In the genomic region with DNA sequence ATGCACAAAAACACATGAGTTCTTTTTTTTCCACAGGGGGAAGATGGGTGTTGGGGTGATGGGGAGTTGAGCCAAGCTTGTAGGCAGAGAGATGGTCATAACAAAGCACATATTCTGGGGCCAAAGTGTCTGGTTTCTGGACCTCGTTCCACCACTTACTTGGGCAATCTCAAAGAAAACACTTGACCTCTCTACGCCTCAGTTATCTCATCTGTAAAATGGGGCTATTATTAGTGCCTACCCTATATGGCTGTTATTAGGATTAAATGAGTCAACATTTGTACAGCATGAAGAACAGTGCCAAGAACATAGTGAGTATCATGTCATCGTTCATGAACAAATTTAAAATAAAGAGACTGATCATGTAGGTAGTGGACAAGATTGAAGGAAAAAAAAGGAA, we compare ENCODE assay signal across 25 cellular contexts. TPM values are rescaled to one million over a fixed set of nuclear protein-coding genes. Genes with fewer than 3 reads are reported as not detected.
DNase-seq lines count a peak whose midpoint lies in the region; ATAC-seq, FAIRE-seq and TF ChIP-seq lines count a peak whose summit lies in the region.
"Had no signal": no experiment of that assay in that cellular context is flagged by ENCODE, and none has a peak within 500 bp of the region (broad histone marks: within the 10 kb centered on the region; RNA-seq: fewer than 3 reads in every experiment).

No MANE protein-coding gene starts in this region.

- peaks cover 34 to 46% of the 10 kb centered on the region in 2 donors for H3K36me3 Mint-ChIP-seq in activated T-cell treated with anti-CD3 and anti-CD28 coated beads, Interleukin-2, amount 50 U/mL, for 72 hours (ENCODE audit: insufficient read depth in 2 of 2)
- H3K36me3 Mint-ChIP-seq in activated T-cell treated with anti-CD3 and anti-CD28 coated beads, Interleukin-2, amount 50 U/mL, for 4 hours (ENCODE audit: insufficient read depth), result peaks cover 59% of the 10 kb centered on the region
- peaks cover 88% of the 10 kb centered on the region for H3K36me3 Mint-ChIP-seq in activated T-helper 17 cell treated with anti-CD3 and anti-CD28 coated beads, Interleukin-2, amount 50 U/mL, for 72 hours (ENCODE audit: low read depth)

- no peak for TF ChIP-seq EP300 in K562 (IDR thresholded peaks at IDR 0.05; ENCODE audit: low read length)

- POLR2A ChIA-PET in K562 (lab: Yijun Ruan, JAX), result interaction anchor here (0.8 to 1.2 kb wide), 2 partner anchors 9 to 18 kb away, joined by 3 to 4 read pairs; no protein-coding TSS in a partner anchor

- H3K9me3 ChIP-seq in K562 (replicated peaks; ENCODE audit: control insufficient read depth, insufficient read depth, low read depth, low read length), result no peaks in the 10 kb centered on the region
- H3K9me3 ChIP-seq in GM23248 (ENCODE audit: low read depth), result no peaks in the 10 kb centered on the region
- H3K9me3 ChIP-seq: A549, BE2C, HAP-1 had no signal

- WGBS in K562 (ENCODE audit: insufficient coverage, low coverage, missing lambda C conversion rate), result 94% methylated on average over 3 of the region's 3 CpGs
- WGBS in GM23248 (ENCODE audit: low coverage in 1 of 2, low lambda C conversion rate in 2 of 2, missing lambda C conversion rate in 2 of 2), 2 experiments, result 95 to 96% methylated on average over 3 of the region's 3 CpGs

- H3K4me1 Mint-ChIP-seq in activated T-cell treated with anti-CD3 and anti-CD28 coated beads, Interleukin-2, amount 50 U/mL, for 72 hours (ENCODE audit: low read depth), result peaks cover 34% of the 10 kb centered on the region
- H3K4me1 Mint-ChIP-seq in activated T-cell treated with anti-CD3 and anti-CD28 coated beads, Interleukin-2, amount 50 U/mL, for 4 hours (ENCODE audit: low read depth), result peaks cover 12% of the 10 kb centered on the region
- H3K4me1 Mint-ChIP-seq in activated T-helper 17 cell treated with anti-CD3 and anti-CD28 coated beads, Interleukin-2, amount 50 U/mL, for 72 hours, result peaks cover 33% of the 10 kb centered on the region

- intact Hi-C loops in K562 (cut with micrococcal nuclease), result no loop called here

- H3K9me2 ChIP-seq in GM23248 (ENCODE audit: insufficient read depth), result no peaks in the 10 kb centered on the region

- H4K20me1 ChIP-seq in K562 (replicated peaks; ENCODE audit: control insufficient read depth, insufficient read depth, low read length), result no peaks in the 10 kb centered on the region; the same call in 1 of the 2 replicates
- no peaks in the 10 kb centered on the region for H4K20me1 ChIP-seq in GM23248 (ENCODE audit: insufficient read depth)

- no peaks in the 10 kb centered on the region for H3K9me1 ChIP-seq in K562 (ENCODE audit: control insufficient read depth, insufficient read depth, low read length)

- H3K36me3 ChIP-seq in K562 (ENCODE audit: control insufficient read depth, insufficient read depth, low read length) (peaks cover 95% of the 10 kb centered on the region), GM23248 (ENCODE audit: low read depth) (peaks cover 18% of the 10 kb centered on the region)

- no peak overlapping the region for H2AFZ ChIP-seq in K562 (ENCODE audit: low read depth, low read length)
- H2AFZ ChIP-seq in GM23248, result no peak overlapping the region

- no TSS peak for BruUV-seq in K562 (replicated peaks; lab: Mats Ljungman, UMichigan)

- peak overlapping the region; percentile 34 for H3K27ac Mint-ChIP-seq in activated T-cell treated with anti-CD3 and anti-CD28 coated beads, Interleukin-2, amount 50 U/mL, for 72 hours
- peak overlapping the region; percentile 42 for H3K27ac Mint-ChIP-seq in activated T-helper 17 cell treated with anti-CD3 and anti-CD28 coated beads, Interleukin-2, amount 50 U/mL, for 72 hours
- H3K27ac Mint-ChIP-seq: CD4-positive, alpha-beta T cell; HFFc6 had no signal

- no peak for TF ChIP-seq CTCF in K562 (IDR thresholded peaks at IDR 0.05 in 2 of 3, conservative IDR thresholded peaks at IDR 0.05 in 1 of 3; ENCODE audit: insufficient read depth in 2 of 3, low read depth in 1 of 3, low read length in 3 of 3)

- H3K27me3 ChIP-seq in K562 (ENCODE audit: control insufficient read depth in 2 of 2, insufficient read depth in 2 of 2, low read length in 2 of 2), result no peaks in the 10 kb centered on the region
- H3K27me3 ChIP-seq in GM23248 (replicated peaks; ENCODE audit: insufficient read depth), result no peaks in the 10 kb centered on the region
- H3K27me3 ChIP-seq: BE2C; BLaER1 treated with 17β-estradiol and CSF1 and Interleukin-3, amounts not matched to agents 10 nM and 100 nM had no signal

- H3K27ac ChIP-seq in K562 (ENCODE audit: extremely low read depth, low read depth, low read length) (no peak overlapping the region), GM23248 (no peak overlapping the region)
- H3K27ac ChIP-seq: A549 had no signal

- no peak for TF ChIP-seq RAD21 in K562 (CRISPR knock-in tag; conservative IDR thresholded peaks at IDR 0.05 in 1 of 2, IDR thresholded peaks at IDR 0.05 in 1 of 2)

- CTCF ChIA-PET in K562 (lab: Yijun Ruan, JAX; ENCODE audit: low intra/inter-chr PET ratio), result no interaction called here

- no peak overlapping the region for H3K4me3 Mint-ChIP-seq in activated T-cell treated with anti-CD3 and anti-CD28 coated beads, Interleukin-2, amount 50 U/mL, for 72 hours
- no peak overlapping the region for H3K4me3 Mint-ChIP-seq in activated T-cell treated with anti-CD3 and anti-CD28 coated beads, Interleukin-2, amount 50 U/mL, for 4 hours
- H3K4me3 Mint-ChIP-seq in activated T-helper 17 cell treated with anti-CD3 and anti-CD28 coated beads, Interleukin-2, amount 50 U/mL, for 72 hours, result no peak overlapping the region
- H3K4me3 Mint-ChIP-seq: CD14-positive monocyte; CD4-positive, alpha-beta T cell; CD8-positive, alpha-beta memory T cell; HFFc6 had no signal

- H3K9ac ChIP-seq in K562 (ENCODE audit: insufficient read depth in 1 of 2, low read depth in 2 of 2, low read length in 2 of 2), result no peak overlapping the region
- H3K9ac ChIP-seq in GM23248, result no peak overlapping the region
- H3K9ac ChIP-seq: BLaER1 treated with 17β-estradiol and CSF1 and Interleukin-3, amounts not matched to agents 10 nM and 100 nM had no signal

- in situ Hi-C loops in K562 (cut with MboI), result no loop called here
- in situ Hi-C loops in GM23248 (cut with MboI), result no loop called here

- H3K4me3 ChIP-seq in K562 (no peak overlapping the region), GM23248 (no peak overlapping the region)
- H3K4me3 ChIP-seq: A549; BLaER1 treated with 17β-estradiol and CSF1 and Interleukin-3, amounts not matched to agents 10 nM and 100 nM; GM12878; HAP-1 had no signal

- H3K4me1 ChIP-seq in K562 (replicated peaks in 1 of 2; ENCODE audit: control insufficient read depth in 2 of 2, insufficient read depth in 2 of 2, low read length in 2 of 2) (peaks cover 0 to 21% of the 10 kb centered on the region in 2 experiments; a peak in 4 of 5 replicates), GM23248 (ENCODE audit: insufficient read depth) (peaks cover 28% of the 10 kb centered on the region)
- H3K4me1 ChIP-seq: BE2C had no signal

- no peak for FAIRE-seq in K562 (lab: Jason Lieb, UNC)
- FAIRE-seq: A549, D721Med, GM12878, H54 had no signal

- no peak for ATAC-seq in activated T-cell treated with anti-CD3 and anti-CD28 coated beads, Interleukin-2, amount 50 U/mL, for 72 hours (replicated peaks in 1 of 2)
- ATAC-seq in activated T-cell treated with anti-CD3 and anti-CD28 coated beads, Interleukin-2, amount 50 U/mL, for 4 hours, result no peak
- ATAC-seq in activated T-helper 17 cell treated with anti-CD3 and anti-CD28 coated beads, Interleukin-2, amount 50 U/mL, for 72 hours (replicated peaks), result no peak
- no peak for ATAC-seq in K562
- ATAC-seq in HG02938 (IDR thresholded peaks at IDR 0.05; ENCODE audit: unreplicated experiment), result no peak
- ATAC-seq: A549, GM12878 had no signal

- no peaks in the 10 kb centered on the region for H3K27me3 Mint-ChIP-seq in activated T-cell treated with anti-CD3 and anti-CD28 coated beads, Interleukin-2, amount 50 U/mL, for 72 hours (ENCODE audit: low read depth)
- H3K27me3 Mint-ChIP-seq in activated T-cell treated with anti-CD3 and anti-CD28 coated beads, Interleukin-2, amount 50 U/mL, for 4 hours (ENCODE audit: low read depth), result no peaks in the 10 kb centered on the region
- H3K27me3 Mint-ChIP-seq in activated T-helper 17 cell treated with anti-CD3 and anti-CD28 coated beads, Interleukin-2, amount 50 U/mL, for 72 hours, result no peaks in the 10 kb centered on the region
- H3K27me3 Mint-ChIP-seq: CD4-positive, alpha-beta T cell; CD8-positive, alpha-beta memory T cell had no signal

- H3K4me2 ChIP-seq in K562 (ENCODE audit: insufficient read depth, low read length) (no peak overlapping the region), GM23248 (ENCODE audit: unreplicated experiment) (no peak overlapping the region)
- H3K4me2 ChIP-seq: A549; BLaER1 treated with 17β-estradiol and CSF1 and Interleukin-3, amounts not matched to agents 10 nM and 100 nM had no signal

- TF ChIP-seq POLR2A in K562 (conservative IDR thresholded peaks at IDR 0.05), result no peak

- H3F3A ChIP-seq in GM23248 (ENCODE audit: insufficient read depth), result peaks cover 32% of the 10 kb centered on the region

- peaks cover 0 to 10% of the 10 kb centered on the region in 2 donors for H3K9me3 Mint-ChIP-seq in activated T-cell treated with anti-CD3 and anti-CD28 coated beads, Interleukin-2, amount 50 U/mL, for 72 hours
- H3K9me3 Mint-ChIP-seq in activated T-cell treated with anti-CD3 and anti-CD28 coated beads, Interleukin-2, amount 50 U/mL, for 4 hours, result peaks cover 6% of the 10 kb centered on the region
- peaks cover 6% of the 10 kb centered on the region for H3K9me3 Mint-ChIP-seq in activated T-helper 17 cell treated with anti-CD3 and anti-CD28 coated beads, Interleukin-2, amount 50 U/mL, for 72 hours

- DNase-seq in activated T-cell treated with anti-CD3 and anti-CD28 coated beads, Interleukin-2, amount 50 U/mL, for 72 hours, result no peak
- no peak for DNase-seq in activated T-cell treated with anti-CD3 and anti-CD28 coated beads, Interleukin-2, amount 50 U/mL, for 4 hours
- no peak for DNase-seq in K562 (ENCODE audit: extremely low read depth in 1 of 4, low spot score in 3 of 4)
- DNase-seq in GM23248, result no peak
- DNase-seq: 8988T; ACHN; AML-193; BE2C; CD4-positive, alpha-beta T cell; CD8-positive, alpha-beta memory T cell; DMS 273 treated with DMSO at 0.1 percent for 48 hours; DMS79; EL; GDM1; GOT3; HFFc6 had no signal

- H3K79me2 ChIP-seq in K562 (ENCODE audit: control insufficient read depth, insufficient read depth, low read length) (peaks cover 86% of the 10 kb centered on the region), GM23248 (ENCODE audit: insufficient read depth) (no peaks in the 10 kb centered on the region)

RNA-seq across cellular contexts. Expression of a gene that starts 14.5 kb away (rescaled TPM):
- 10 to 100 TPM; 39.3 to 49.5 TPM for total RNA-seq in activated T-cell treated with anti-CD3 and anti-CD28 coated beads, Interleukin-2, amount 50 U/mL, for 72 hours
- 100 to 1,000 TPM in 1 of 3 donors, 10 to 100 TPM in 2; 88.6 to 104 (median 96.8) TPM for total RNA-seq in activated T-cell treated with anti-CD3 and anti-CD28 coated beads, Interleukin-2, amount 50 U/mL, for 4 hours
- 10 to 100 TPM; 31.3 to 73.9 TPM for total RNA-seq in activated T-helper 17 cell treated with anti-CD3 and anti-CD28 coated beads, Interleukin-2, amount 50 U/mL, for 72 hours
- total RNA-seq in K562 (2011; cell fraction: chromatin; rRNA removed; ENCODE audit: low replicate concordance), result 49.0 and 93.0 TPM in 2 replicates
- total RNA-seq in K562 (2011; cell fraction: nucleolus; rRNA removed), result 41.2 and 52.1 TPM in 2 replicates
- total RNA-seq in K562 (2011; cell fraction: nucleoplasm; rRNA removed), result 66.7 and 82.7 TPM in 2 replicates
- total RNA-seq in K562 (2014; rRNA removed) (131 and 162 TPM in 2 replicates), K562 (2014; rRNA removed; fragmentation: Illumina TruSeq; extraction: Trizol) (327 and 355 TPM in 2 replicates), K562 (2015; rRNA removed; fragmentation: Illumina TruSeq; extraction: Trizol) (239 and 263 TPM in 2 replicates), K562 (2021) (135 and 150 TPM in 2 replicates)
- polyA plus RNA-seq in K562 (2011; rRNA removed) (262 and 338 TPM in 2 replicates), K562 (2014; fragmentation: Illumina TruSeq; extraction: Trizol) (219 and 229 TPM in 2 replicates), K562 (2014; fragmentation: Nextera tagmentation; extraction: Ambion mirVana) (1,000 to 10,000 TPM; 1,212 to 1,355 TPM), K562 (2014; rRNA removed) (302 and 419 TPM in 2 replicates), GM23248 (2016; fragmentation: Nextera tagmentation; extraction: Ambion mirVana) (59.5 and 61.3 TPM in 2 replicates)
- polyA plus RNA-seq in K562 (2011; cell fraction: cytosol; rRNA removed), result 118 and 166 TPM in 2 replicates
- 46.5 and 86.2 TPM in 2 replicates for polyA plus RNA-seq in K562 (2011; cell fraction: nucleus; rRNA removed)
- polyA plus RNA-seq in K562 (2012), result 176 and 223 TPM in 2 replicates
- polyA minus RNA-seq in K562 (2011; rRNA and poly(A)+ RNA removed), result 106 and 107 TPM in 2 replicates
- 28.8 and 41.5 TPM in 2 replicates for polyA minus RNA-seq in K562 (2011; cell fraction: cytosol; rRNA and poly(A)+ RNA removed)
- polyA minus RNA-seq in K562 (2011; cell fraction: nucleus; rRNA and poly(A)+ RNA removed), result 39.9 and 68.0 TPM in 2 replicates
- 23.4 and 46.7 TPM in 2 replicates for total RNA-seq in GM23248 (2014; rRNA removed; shearing (Covaris generic))

RNA-seq across cellular contexts. Expression of a gene that starts 23.7 kb away (rescaled TPM):
- total RNA-seq in activated T-cell treated with anti-CD3 and anti-CD28 coated beads, Interleukin-2, amount 50 U/mL, for 72 hours, result 10 to 100 TPM; 25.9 to 37.1 TPM
- 10 to 100 TPM; 11.2 to 15.2 (median 15.0) TPM for total RNA-seq in activated T-cell treated with anti-CD3 and anti-CD28 coated beads, Interleukin-2, amount 50 U/mL, for 4 hours
- 10 to 100 TPM; 18.7 to 22.7 TPM for total RNA-seq in activated T-helper 17 cell treated with anti-CD3 and anti-CD28 coated beads, Interleukin-2, amount 50 U/mL, for 72 hours
- 10.1 and 22.8 TPM in 2 replicates for total RNA-seq in K562 (2011; cell fraction: chromatin; rRNA removed; ENCODE audit: low replicate concordance)
- 5.3 and 5.5 TPM in 2 replicates for total RNA-seq in K562 (2011; cell fraction: nucleolus; rRNA removed)
- total RNA-seq in K562 (2011; cell fraction: nucleoplasm; rRNA removed), result 13.9 and 19.7 TPM in 2 replicates
- total RNA-seq in K562 (2014; rRNA removed), result 23.6 and 24.3 TPM in 2 replicates
- 29.6 and 32.8 TPM in 2 replicates for total RNA-seq in K562 (2014; rRNA removed; fragmentation: Illumina TruSeq; extraction: Trizol)
- total RNA-seq in K562 (2015; rRNA removed; fragmentation: Illumina TruSeq; extraction: Trizol), result 28.6 and 32.6 TPM in 2 replicates
- 22.1 and 27.7 TPM in 2 replicates for total RNA-seq in K562 (2021)
- 19.9 and 27.9 TPM in 2 replicates for polyA plus RNA-seq in K562 (2011; rRNA removed)
- 5.5 and 7.7 TPM in 2 replicates for polyA plus RNA-seq in K562 (2011; cell fraction: cytosol; rRNA removed)
- 2.7 and 3.7 TPM in 2 replicates for polyA plus RNA-seq in K562 (2011; cell fraction: nucleus; rRNA removed)
- polyA plus RNA-seq in K562 (2012), result 19.8 and 21.9 TPM in 2 replicates
- polyA plus RNA-seq in K562 (2014; fragmentation: Illumina TruSeq; extraction: Trizol), result 32.4 and 41.0 TPM in 2 replicates
- polyA plus RNA-seq in K562 (2014; fragmentation: Nextera tagmentation; extraction: Ambion mirVana), result 10 to 100 TPM in 1 of 2 experiments, 1 to 10 TPM in 1; 8.5 to 13.1 TPM
- 16.7 and 22.6 TPM in 2 replicates for polyA plus RNA-seq in K562 (2014; rRNA removed)
- polyA minus RNA-seq in K562 (2011; rRNA and poly(A)+ RNA removed), result 35.4 and 37.7 TPM in 2 replicates
- 6.5 and 7.5 TPM in 2 replicates for polyA minus RNA-seq in K562 (2011; cell fraction: cytosol; rRNA and poly(A)+ RNA removed)
- 6.3 and 8.9 TPM in 2 replicates for polyA minus RNA-seq in K562 (2011; cell fraction: nucleus; rRNA and poly(A)+ RNA removed)
- total RNA-seq in GM23248 (2014; rRNA removed; shearing (Covaris generic)), result 7.8 and 13.1 TPM in 2 replicates
- polyA plus RNA-seq in GM23248 (2016; fragmentation: Nextera tagmentation; extraction: Ambion mirVana), result 14.0 and 14.1 TPM in 2 replicates
